Comparison of ENCODE assay signal across 18 cellular contexts in genomic region chr19:30174791-30175190, GRCh38.
"Had no signal": no experiment of that assay in that cellular context is flagged by ENCODE, and none has a peak within 500 bp of the region (broad histone marks: within the 10 kb centered on the region; RNA-seq: fewer than 3 reads in every experiment).

No MANE protein-coding gene starts in this region.

- H3K9me3 ChIP-seq: SJSA1, SK-N-SH had no signal

- H3K27me3 ChIP-seq: SJSA1 had no signal

- ATAC-seq: T-cell had no signal

- DNase-seq: KBM-7; NCI-H1092; NCI-H1436; NCI-H187 treated with DMSO at 0.1 percent for 48 hours; NCI-H2029 treated with DMSO at 0.1 percent for 48 hours; NCI-H345; NCI-H446 treated with DMSO at 0.1 percent for 48 hours; NCI-H510A treated with DMSO at 0.1 percent for 48 hours; NCI-H526 treated with DMSO at 0.1 percent for 48 hours; NCI-H748 treated with DMSO at 0.1 percent for 48 hours; NK-92 treated with Interleukin-12 subunit alpha and Interleukin-12 subunit beta, amount 100 ng/mL, for 24 hours; Right ventricle myocardium superior; RPMI8226; SIG-M5; SK-N-SH; SW 1271; T-cell had no signal

- H3K27ac ChIP-seq: SJSA1 had no signal

- H3K36me3 ChIP-seq: SJSA1 had no signal

- H3K4me3 ChIP-seq: SJSA1 had no signal

- H3K4me1 ChIP-seq: SJSA1 had no signal
